In the genomic region with DNA sequence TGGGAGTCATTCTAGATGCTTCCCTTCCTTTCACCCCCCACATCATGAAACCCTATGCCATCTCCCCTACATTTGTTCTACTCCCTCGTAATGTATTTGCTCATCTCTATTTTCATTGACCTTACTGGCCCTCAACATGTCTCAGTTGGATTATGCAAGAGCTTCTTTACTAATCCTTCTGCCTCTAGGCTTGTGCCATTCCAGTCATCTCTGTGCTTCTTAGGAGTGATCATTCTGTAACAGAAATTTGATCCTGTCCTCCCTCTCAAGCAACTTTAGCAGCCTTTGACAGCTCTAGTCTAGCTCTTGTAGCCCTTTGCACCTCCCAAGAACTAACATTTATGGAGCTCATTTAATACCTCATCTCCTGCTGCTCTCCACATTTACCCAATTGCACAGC, we compare ENCODE assay signal across 1 cellular context.
TF ChIP-seq lines count a peak whose summit lies in the region.

No MANE protein-coding gene starts in this region.

TF ChIP-seq in HEK293, 187 proteins besides CTCF, POLR2A, EP300 and RAD21 (continued from another document and continues in another):
- TF ChIP-seq ZNF707 (tag by site-specific recombination; IDR thresholded peaks at IDR 0.05) (no peak), ZFP3 (tag by site-specific recombination; IDR thresholded peaks at IDR 0.05; ENCODE audit: low read depth) (no peak), ZNF658 (tag by site-specific recombination; IDR thresholded peaks at IDR 0.05) (no peak), ZNF664 (tag by site-specific recombination; IDR thresholded peaks at IDR 0.05) (no peak), ZNF660 (tag by site-specific recombination; IDR thresholded peaks at IDR 0.05) (0 out of 2 replicates have a peak, but pooled peaks have one; percentile 53), ZBTB17 (tag by site-specific recombination; IDR thresholded peaks at IDR 0.05) (peak; percentile 75), ZNF133 (tag by site-specific recombination; IDR thresholded peaks at IDR 0.05) (no peak), ZNF175 (tag by site-specific recombination; IDR thresholded peaks at IDR 0.05) (no peak), ZNF514 (tag by site-specific recombination; IDR thresholded peaks at IDR 0.05) (no peak), WT1 (tag by site-specific recombination; IDR thresholded peaks at IDR 0.05) (peak; percentile 99), ZFHX2 (tag by site-specific recombination; conservative IDR thresholded peaks at IDR 0.05) (no peak), ZNF580 (tag by site-specific recombination; IDR thresholded peaks at IDR 0.05) (no peak), ZNF747 (tag by site-specific recombination; IDR thresholded peaks at IDR 0.05) (no peak), ZNF792 (tag by site-specific recombination; IDR thresholded peaks at IDR 0.05) (no peak), OSR2 (tag by site-specific recombination; IDR thresholded peaks at IDR 0.05) (peak; percentile 14; the same call in 1 of the 2 replicates), ZNF571 (tag by site-specific recombination; IDR thresholded peaks at IDR 0.05) (no peak), ZNF211 (tag by site-specific recombination; IDR thresholded peaks at IDR 0.05; ENCODE audit: low read depth) (no peak), ZNF202 (tag by site-specific recombination; IDR thresholded peaks at IDR 0.05; ENCODE audit: borderline replicate concordance) (no peak), GLI2 (tag by site-specific recombination; IDR thresholded peaks at IDR 0.05; ENCODE audit: borderline replicate concordance, low read depth) (no peak), ZNF121 (tag by site-specific recombination; IDR thresholded peaks at IDR 0.05) (no peak), ZNF776 (tag by site-specific recombination; IDR thresholded peaks at IDR 0.05; ENCODE audit: borderline replicate concordance) (no peak), ZNF354C (tag by site-specific recombination; IDR thresholded peaks at IDR 0.05; ENCODE audit: borderline replicate concordance, low read depth) (no peak), ZBTB21 (tag by site-specific recombination; IDR thresholded peaks at IDR 0.05) (no peak), SCRT2 (tag by site-specific recombination; IDR thresholded peaks at IDR 0.05) (no peak), ZFP37 (tag by site-specific recombination; IDR thresholded peaks at IDR 0.05) (no peak), ZNF391 (tag by site-specific recombination; IDR thresholded peaks at IDR 0.05; ENCODE audit: borderline replicate concordance, low read depth) (no peak), GLIS1 (tag by site-specific recombination; IDR thresholded peaks at IDR 0.05) (peak; percentile 91), ZNF398 (tag by site-specific recombination; IDR thresholded peaks at IDR 0.05) (peak; percentile 57), HIC1 (tag by site-specific recombination; IDR thresholded peaks at IDR 0.05) (no peak), PRDM10 (tag by site-specific recombination; IDR thresholded peaks at IDR 0.05) (0 out of 2 replicates have a peak, but pooled peaks have one; percentile 17), ZNF544 (tag by site-specific recombination; IDR thresholded peaks at IDR 0.05) (no peak), FEZF1 (tag by site-specific recombination; IDR thresholded peaks at IDR 0.05) (peak; percentile 67), ZNF274 (IDR thresholded peaks at IDR 0.05; ENCODE audit: low read length) (no peak), ZNF274 (tag by site-specific recombination; IDR thresholded peaks at IDR 0.05; ENCODE audit: borderline replicate concordance) (no peak), ZBTB49 (tag by site-specific recombination; IDR thresholded peaks at IDR 0.05; ENCODE audit: low read depth) (no peak), IKZF3 (tag by site-specific recombination; IDR thresholded peaks at IDR 0.05) (no peak), SALL2 (tag by site-specific recombination; IDR thresholded peaks at IDR 0.05; ENCODE audit: borderline replicate concordance) (no peak), ZNF248 (tag by site-specific recombination; IDR thresholded peaks at IDR 0.05) (no peak), ZNF366 (tag by site-specific recombination; conservative IDR thresholded peaks at IDR 0.05) (no peak), ZNF830 (tag by site-specific recombination; IDR thresholded peaks at IDR 0.05; ENCODE audit: low read depth) (no peak), ZNF521 (tag by site-specific recombination; IDR thresholded peaks at IDR 0.05) (no peak), ZBTB20 (tag by site-specific recombination; IDR thresholded peaks at IDR 0.05) (no peak), KLF10 (tag by site-specific recombination; IDR thresholded peaks at IDR 0.05) (no peak), ZEB2 (tag by site-specific recombination; IDR thresholded peaks at IDR 0.05) (0 out of 2 replicates have a peak, but pooled peaks have one; percentile 20), BCL11B (tag by site-specific recombination; IDR thresholded peaks at IDR 0.05; ENCODE audit: low read depth) (no peak)
- TF ChIP-seq, protein P1, sequence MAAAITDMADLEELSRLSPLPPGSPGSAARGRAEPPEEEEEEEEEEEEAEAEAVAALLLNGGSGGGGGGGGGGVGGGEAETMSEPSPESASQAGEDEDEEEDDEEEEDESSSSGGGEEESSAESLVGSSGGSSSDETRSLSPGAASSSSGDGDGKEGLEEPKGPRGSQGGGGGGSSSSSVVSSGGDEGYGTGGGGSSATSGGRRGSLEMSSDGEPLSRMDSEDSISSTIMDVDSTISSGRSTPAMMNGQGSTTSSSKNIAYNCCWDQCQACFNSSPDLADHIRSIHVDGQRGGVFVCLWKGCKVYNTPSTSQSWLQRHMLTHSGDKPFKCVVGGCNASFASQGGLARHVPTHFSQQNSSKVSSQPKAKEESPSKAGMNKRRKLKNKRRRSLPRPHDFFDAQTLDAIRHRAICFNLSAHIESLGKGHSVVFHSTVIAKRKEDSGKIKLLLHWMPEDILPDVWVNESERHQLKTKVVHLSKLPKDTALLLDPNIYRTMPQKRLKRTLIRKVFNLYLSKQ (tag by site-specific recombination; IDR thresholded peaks at IDR 0.05; ENCODE audit: borderline replicate concordance): no peak
- TF ChIP-seq, protein P2, sequence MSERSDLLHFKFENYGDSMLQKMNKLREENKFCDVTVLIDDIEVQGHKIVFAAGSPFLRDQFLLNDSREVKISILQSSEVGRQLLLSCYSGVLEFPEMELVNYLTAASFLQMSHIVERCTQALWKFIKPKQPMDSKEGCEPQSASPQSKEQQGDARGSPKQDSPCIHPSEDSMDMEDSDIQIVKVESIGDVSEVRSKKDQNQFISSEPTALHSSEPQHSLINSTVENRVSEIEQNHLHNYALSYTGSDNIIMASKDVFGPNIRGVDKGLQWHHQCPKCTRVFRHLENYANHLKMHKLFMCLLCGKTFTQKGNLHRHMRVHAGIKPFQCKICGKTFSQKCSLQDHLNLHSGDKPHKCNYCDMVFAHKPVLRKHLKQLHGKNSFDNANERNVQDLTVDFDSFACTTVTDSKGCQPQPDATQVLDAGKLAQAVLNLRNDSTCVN (tag by site-specific recombination; optimal IDR thresholded peaks at IDR 0.05): no peak
- TF ChIP-seq, protein P3, sequence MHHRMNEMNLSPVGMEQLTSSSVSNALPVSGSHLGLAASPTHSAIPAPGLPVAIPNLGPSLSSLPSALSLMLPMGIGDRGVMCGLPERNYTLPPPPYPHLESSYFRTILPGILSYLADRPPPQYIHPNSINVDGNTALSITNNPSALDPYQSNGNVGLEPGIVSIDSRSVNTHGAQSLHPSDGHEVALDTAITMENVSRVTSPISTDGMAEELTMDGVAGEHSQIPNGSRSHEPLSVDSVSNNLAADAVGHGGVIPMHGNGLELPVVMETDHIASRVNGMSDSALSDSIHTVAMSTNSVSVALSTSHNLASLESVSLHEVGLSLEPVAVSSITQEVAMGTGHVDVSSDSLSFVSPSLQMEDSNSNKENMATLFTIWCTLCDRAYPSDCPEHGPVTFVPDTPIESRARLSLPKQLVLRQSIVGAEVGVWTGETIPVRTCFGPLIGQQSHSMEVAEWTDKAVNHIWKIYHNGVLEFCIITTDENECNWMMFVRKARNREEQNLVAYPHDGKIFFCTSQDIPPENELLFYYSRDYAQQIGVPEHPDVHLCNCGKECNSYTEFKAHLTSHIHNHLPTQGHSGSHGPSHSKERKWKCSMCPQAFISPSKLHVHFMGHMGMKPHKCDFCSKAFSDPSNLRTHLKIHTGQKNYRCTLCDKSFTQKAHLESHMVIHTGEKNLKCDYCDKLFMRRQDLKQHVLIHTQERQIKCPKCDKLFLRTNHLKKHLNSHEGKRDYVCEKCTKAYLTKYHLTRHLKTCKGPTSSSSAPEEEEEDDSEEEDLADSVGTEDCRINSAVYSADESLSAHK (tag by site-specific recombination; IDR thresholded peaks at IDR 0.05): no peak
- TF ChIP-seq, protein P4, sequence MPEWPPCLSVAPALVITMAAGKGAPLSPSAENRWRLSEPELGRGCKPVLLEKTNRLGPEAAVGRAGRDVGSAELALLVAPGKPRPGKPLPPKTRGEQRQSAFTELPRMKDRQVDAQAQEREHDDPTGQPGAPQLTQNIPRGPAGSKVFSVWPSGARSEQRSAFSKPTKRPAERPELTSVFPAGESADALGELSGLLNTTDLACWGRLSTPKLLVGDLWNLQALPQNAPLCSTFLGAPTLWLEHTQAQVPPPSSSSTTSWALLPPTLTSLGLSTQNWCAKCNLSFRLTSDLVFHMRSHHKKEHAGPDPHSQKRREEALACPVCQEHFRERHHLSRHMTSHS (tag by site-specific recombination; IDR thresholded peaks at IDR 0.05): no peak
